In genomic region chr11:107567739-107568335, GRCh38 we compare ENCODE assay signal across 23 cellular contexts. TPM values are rescaled to one million over a fixed set of nuclear protein-coding genes. Genes with fewer than 3 reads are reported as not detected.
DNase-seq lines count a peak whose midpoint lies in the region; ATAC-seq, FAIRE-seq and TF ChIP-seq lines count a peak whose summit lies in the region.
"Had no signal": no experiment of that assay in that cellular context is flagged by ENCODE, and none has a peak within 500 bp of the region (broad histone marks: within the 10 kb centered on the region; RNA-seq: fewer than 3 reads in every experiment).

No MANE protein-coding gene starts in this region.

- no peak overlapping the region for H3K4me3 ChIP-seq in BLaER1 treated with 17β-estradiol and CSF1 and Interleukin-3, amounts not matched to agents 10 nM and 100 nM
- H3K4me3 ChIP-seq in GM12878 = no peak overlapping the region
- H3K4me3 ChIP-seq: pancreas had no signal

- peaks cover 47 to 52% (median 49%) of the 10 kb centered on the region in 10 experiments for H3K4me1 ChIP-seq in BLaER1 treated with 17β-estradiol and CSF1 and Interleukin-3, amounts not matched to agents 10 nM and 100 nM
- peaks cover 25% of the 10 kb centered on the region for H3K4me1 ChIP-seq in GM12878 (ENCODE audit: control insufficient read depth, insufficient read depth, low read length)
- H3K4me1 ChIP-seq: pancreas had no signal

- H3K9ac ChIP-seq in BLaER1 treated with 17β-estradiol and CSF1 and Interleukin-3, amounts not matched to agents 10 nM and 100 nM = peak overlapping the region in 1 of 11 experiments; percentile 59; a peak in 1 of 22 replicates
- no peak overlapping the region for H3K9ac ChIP-seq in GM12878 (ENCODE audit: control insufficient read depth, insufficient read depth, low read length)

- peak overlapping the region; percentile 38 to 88 (median 59) for H3K4me2 ChIP-seq in BLaER1 treated with 17β-estradiol and CSF1 and Interleukin-3, amounts not matched to agents 10 nM and 100 nM
- peak overlapping the region; percentile 6 for H3K4me2 ChIP-seq in GM12878 (ENCODE audit: control insufficient read depth, insufficient read depth)

- SMC1A ChIA-PET in GM12878 (lab: Charles Lee; ENCODE audit: uncharacterized antibody, unreplicated experiment) = interaction anchor here (0.8 to 11.1 kb wide), 14 partner anchors 8 to 398 kb away, joined by 3 to 249 read pairs (median 4); no protein-coding TSS in a partner anchor

- in situ Hi-C loops in GM12878 (cut with MboI) = no loop called here

- H4K20me1 ChIP-seq in BLaER1 treated with 17β-estradiol and CSF1 and Interleukin-3, amounts not matched to agents 10 nM and 100 nM = no peaks in the 10 kb centered on the region
- no peaks in the 10 kb centered on the region for H4K20me1 ChIP-seq in GM12878 (ENCODE audit: control insufficient read depth, insufficient read depth)

- no peaks in the 10 kb centered on the region for H3K9me3 ChIP-seq in BLaER1 treated with 17β-estradiol and CSF1 and Interleukin-3, amounts not matched to agents 10 nM and 100 nM (replicated peaks in 1 of 11)
- no peaks in the 10 kb centered on the region for H3K9me3 ChIP-seq in GM12878 (replicated peaks; ENCODE audit: control insufficient read depth, insufficient read depth, low read length)
- H3K9me3 ChIP-seq: pancreas had no signal

- TF ChIP-seq EP300 in GM12878 (IDR thresholded peaks at IDR 0.05; ENCODE audit: borderline replicate concordance in 1 of 2, control insufficient read depth in 1 of 2, low read depth in 2 of 2, low read length in 2 of 2) = no peak

- no peak for TF ChIP-seq RAD21 in GM12878 (IDR thresholded peaks at IDR 0.05; ENCODE audit: insufficient read depth, low read depth, low read length)

- RAD21 ChIA-PET in GM12878 (lab: Charles Lee; ENCODE audit: unreplicated experiment) = interaction anchor here (0.8 to 10.5 kb wide), 4 partner anchors 11 to 209 kb away, joined by 3 to 120 read pairs (median 4); no protein-coding TSS in a partner anchor

- peak overlapping the region; percentile 54 for H2AFZ ChIP-seq in GM12878 (ENCODE audit: control insufficient read depth, low read depth, low read length)

- intact Hi-C loops in GM12878 (cut with micrococcal nuclease; ENCODE audit: unreplicated experiment) = loop anchor here (10.0 kb wide), 2 partner anchors 327 to 437 kb away; partner anchors contain the start of gene CUL5

- TF ChIP-seq CTCF in GM12878 (IDR thresholded peaks at IDR 0.05 in 2 of 3, conservative IDR thresholded peaks at IDR 0.05 in 1 of 3; ENCODE audit: control insufficient read depth in 2 of 3, extremely low read depth in 1 of 3, insufficient read depth in 1 of 3, low read depth in 3 of 3, low read length in 3 of 3) = no peak

- POLR2A ChIA-PET in GM12878 (lab: Charles Lee) = interaction anchor here (0.6 kb wide), 1 partner anchor 224 kb away, joined by 4 read pairs; no protein-coding TSS in a partner anchor

- ATAC-seq in HG03175 (IDR thresholded peaks at IDR 0.05; ENCODE audit: unreplicated experiment) (peak; percentile 23), GM12878 (peak; percentile 2; the same call in 1 of the 3 replicates)
- ATAC-seq: activated CD4-positive, CD25-positive, alpha-beta regulatory T cell treated with anti-CD3 and anti-CD28 coated beads, Interleukin-2, amount 50 U/mL, for 24 hours; Panc1; pancreas had no signal

- H3K27ac ChIP-seq in BLaER1 treated with 17β-estradiol and CSF1 and Interleukin-3, amounts not matched to agents 10 nM and 100 nM = peak overlapping the region in 4 of 11 experiments; percentile 4 to 22 (median 10); a peak in 4 of 22 replicates
- peak overlapping the region; percentile 23; the same call in 1 of the 2 replicates for H3K27ac ChIP-seq in GM12878 (ENCODE audit: control insufficient read depth, insufficient read depth)
- H3K27ac ChIP-seq: epithelial cell of prostate, pancreas had no signal

- 6% methylated on average over 5 of the region's 5 CpGs for WGBS in GM12878 (ENCODE audit: insufficient coverage, insufficient replicate concordance, low lambda C conversion rate, missing lambda C conversion rate)

- H3K79me2 ChIP-seq in GM12878 (ENCODE audit: control insufficient read depth, insufficient read depth, low read length) = peaks cover 22% of the 10 kb centered on the region

- H3K36me3 ChIP-seq in BLaER1 treated with 17β-estradiol and CSF1 and Interleukin-3, amounts not matched to agents 10 nM and 100 nM = no peaks in the 10 kb centered on the region
- H3K36me3 ChIP-seq in GM12878 (ENCODE audit: control insufficient read depth in 2 of 2, insufficient read depth in 2 of 2, low read length in 1 of 2) = no peaks in the 10 kb centered on the region
- H3K36me3 ChIP-seq: pancreas had no signal

- TF ChIP-seq POLR2A in GM12878 (IDR thresholded peaks at IDR 0.05; ENCODE audit: low read depth, low read length) = no peak

- BruUV-seq in GM12878 (replicated peaks; lab: Mats Ljungman, UMichigan) = no TSS peak

- peak; percentile 58 for FAIRE-seq in GM19239 (lab: Jason Lieb, UNC)
- FAIRE-seq in GM12878 (lab: Jason Lieb, UNC) = peak; percentile 66
- no peak for FAIRE-seq in RCC 7860 (lab: Jason Lieb, UNC)
- FAIRE-seq: H54, pancreas, small intestine had no signal

- no peaks in the 10 kb centered on the region for H3K27me3 ChIP-seq in BLaER1 treated with 17β-estradiol and CSF1 and Interleukin-3, amounts not matched to agents 10 nM and 100 nM
- H3K27me3 ChIP-seq in GM12878 (replicated peaks in 1 of 2; ENCODE audit: control insufficient read depth in 2 of 2, insufficient read depth in 2 of 2, low read length in 1 of 2) = no peaks in the 10 kb centered on the region
- H3K27me3 ChIP-seq: pancreas had no signal

- CTCF ChIA-PET in GM12878 (lab: Yijun Ruan, JAX) = interaction anchor here (0.6 to 21.8 kb wide), 13 partner anchors 8 to 203 kb away, joined by 3 to 536 read pairs (median 4); no protein-coding TSS in a partner anchor

- DNase-seq in GM19239 (ENCODE audit: insufficient read length, low spot score) (no peak), GM12878 (ENCODE audit: low read depth, low spot score) (no peak), DMS79 treated with DMSO at 0.1 percent for 48 hours (lab: John Stamatoyannopoulos, UW) (no peak), AG08396 (ENCODE audit: low spot score) (no peak), iPS-NIHi7 (ENCODE audit: extremely low spot score) (no peak), RCC 7860 (ENCODE audit: low spot score) (no peak)
- DNase-seq: activated CD8-positive, alpha-beta memory T cell treated with anti-CD3 and anti-CD28 coated beads, Interleukin-2, amount 50 U/mL, for 4 hours; activated naive CD4-positive, alpha-beta T cell; cortex of kidney; glutamatergic neuron; islet precursor cell; KG1; NCI-H1436; pancreas; small intestine; stimulated activated naive CD4-positive, alpha-beta T cell treated with Interleukin-2 at 50 U/mL for 16 hours; T-helper 2 cell had no signal

TF ChIP-seq in GM12878, 131 proteins besides CTCF, POLR2A, EP300 and RAD21 (continues in another document):
- TF ChIP-seq GABPA (IDR thresholded peaks at IDR 0.05; ENCODE audit: low read depth) = 0 out of 2 replicates have a peak, but pooled peaks have one; percentile 5
- no peak for TF ChIP-seq IKZF2 (IDR thresholded peaks at IDR 0.05)
- 0 out of 4 replicates have a peak, but pooled peaks of 1 of the 2 experiments have one; percentile 14 for TF ChIP-seq SRF (IDR thresholded peaks at IDR 0.05; ENCODE audit: low read depth in 2 of 2, low read length in 2 of 2)
- peak; percentile 38 for TF ChIP-seq RUNX3 (IDR thresholded peaks at IDR 0.05; ENCODE audit: low read length)
- no peak for TF ChIP-seq JUNB (IDR thresholded peaks at IDR 0.05)

RNA-seq across cellular contexts. Expression of gene ALKBH8, which starts 2.3 kb away (rescaled TPM):
- total RNA-seq in GM12878 (2013; cell fraction: nucleolus; rRNA removed) = 21.7 and 25.8 TPM in 2 replicates
- total RNA-seq in GM12878 (2014; rRNA removed) (8.5 TPM in 2 replicates), GM12878 (2014; rRNA removed; fragmentation: Illumina TruSeq; extraction: Trizol) (12.0 and 13.1 TPM in 2 replicates), GM12878 (2021) (8.4 and 9.1 TPM in 2 replicates)
- 2.3 TPM for polyA plus RNA-seq in GM12878 (2011; ENCODE audit: low read depth)
- polyA plus RNA-seq in GM12878 (2011; rRNA removed) (11.0 and 18.1 TPM in 2 replicates), GM12878 (2014; fragmentation: Illumina TruSeq; extraction: Trizol) (12.0 and 12.1 TPM in 2 replicates), GM12878 (2014; fragmentation: Nextera tagmentation; extraction: Ambion mirVana) (1 to 10 TPM; 4.6 to 4.7 TPM), GM12878 (2014; rRNA removed) (6.5 and 6.7 TPM in 2 replicates), GM12878 (2016; fragmentation: Nextera tagmentation; extraction: Ambion mirVana) (10 to 100 TPM; 10.6 to 11.6 TPM)
- 3.5 and 4.1 TPM in 2 replicates for polyA plus RNA-seq in GM12878 (2011; cell fraction: cytosol; rRNA removed)
- 5.4 and 7.7 TPM in 2 replicates for polyA plus RNA-seq in GM12878 (2011; cell fraction: nucleus; rRNA removed)
- polyA plus RNA-seq in GM12878 (2012) = 3.6 and 4.6 TPM in 2 replicates
- polyA minus RNA-seq in GM12878 (2011; rRNA and poly(A)+ RNA removed) = 8.6 and 14.5 TPM in 2 replicates
- polyA minus RNA-seq in GM12878 (2011; cell fraction: cytosol; rRNA and poly(A)+ RNA removed) = 3.5 and 5.5 TPM in 2 replicates
- 5.8 and 9.8 TPM in 2 replicates for polyA minus RNA-seq in GM12878 (2011; cell fraction: nucleus; rRNA and poly(A)+ RNA removed)

RNA-seq across cellular contexts. Expression of gene ELMOD1, which starts 23.1 kb away (rescaled TPM):
- not detected in 2 replicates for total RNA-seq in GM12878 (2013; cell fraction: nucleolus; rRNA removed)
- total RNA-seq in GM12878 (2014; rRNA removed) (not detected in 2 replicates), GM12878 (2014; rRNA removed; fragmentation: Illumina TruSeq; extraction: Trizol) (not detected in 2 replicates), GM12878 (2021) (not detected in 2 replicates)
- polyA plus RNA-seq in GM12878 (2011; ENCODE audit: low read depth) = not detected
- polyA plus RNA-seq in GM12878 (2011; rRNA removed) (not detected in 2 replicates), GM12878 (2014; fragmentation: Illumina TruSeq; extraction: Trizol) (not detected in 2 replicates), GM12878 (2014; fragmentation: Nextera tagmentation; extraction: Ambion mirVana) (not detected), GM12878 (2014; rRNA removed) (0.04 TPM in 1 of 2 replicates, not detected in the other), GM12878 (2016; fragmentation: Nextera tagmentation; extraction: Ambion mirVana) (not detected)
- polyA plus RNA-seq in GM12878 (2011; cell fraction: cytosol; rRNA removed) = not detected in 2 replicates
- polyA plus RNA-seq in GM12878 (2011; cell fraction: nucleus; rRNA removed) = not detected in 2 replicates
- polyA plus RNA-seq in GM12878 (2012) = not detected in 2 replicates
- polyA minus RNA-seq in GM12878 (2011; rRNA and poly(A)+ RNA removed) = not detected in 2 replicates
- polyA minus RNA-seq in GM12878 (2011; cell fraction: cytosol; rRNA and poly(A)+ RNA removed) = not detected in 2 replicates
- not detected in 2 replicates for polyA minus RNA-seq in GM12878 (2011; cell fraction: nucleus; rRNA and poly(A)+ RNA removed)
